Comparison of ENCODE assay signal across 28 cellular contexts in genomic region chrX:132180929-132181328, GRCh38. TPM values are rescaled to one million over a fixed set of nuclear protein-coding genes. Genes with fewer than 3 reads are reported as not detected.
"Had no signal": no experiment of that assay in that cellular context is flagged by ENCODE, and none has a peak within 500 bp of the region (broad histone marks: within the 10 kb centered on the region; RNA-seq: fewer than 3 reads in every experiment).

No MANE protein-coding gene starts in this region.

- H3K9me3 Mint-ChIP-seq: activated CD4-positive, alpha-beta memory T cell treated with anti-CD3 and anti-CD28 coated beads, Interleukin-2, amount 10 ng/mL, durations not matched to agents 7 days and 5 days; activated CD4-positive, alpha-beta T cell treated with anti-CD3 and anti-CD28 coated beads, Interleukin-2, amount 10 ng/mL, durations not matched to agents 7 days and 5 days; activated naive CD4-positive, alpha-beta T cell treated with anti-CD3 and anti-CD28 coated beads, Interleukin-2, amount 50 U/mL, for 24 hours; activated naive CD8-positive, alpha-beta T cell treated with anti-CD3 and anti-CD28 coated beads, Interleukin-2, amount 50 U/mL, for 24 hours; activated T-cell treated with anti-CD3 and anti-CD28 coated beads, Interleukin-2, amount 50 U/mL, for 4 hours; activated T-helper 17 cell treated with anti-CD3 and anti-CD28 coated beads, Interleukin-2, amount 50 U/mL, for 72 hours; T-helper 1 cell treated with Interleukin-12 subunit alpha and Interleukin-12 subunit beta and Interleukin-4 antibody, amounts not matched to agents 30 μg/mL and 1 μg/mL, for 36 hours had no signal

- H3K4me2 ChIP-seq: smooth muscle cell had no signal

- H3K4me1 Mint-ChIP-seq: activated CD4-positive, alpha-beta memory T cell treated with anti-CD3 and anti-CD28 coated beads, Interleukin-2, amount 10 ng/mL, durations not matched to agents 7 days and 5 days; activated CD4-positive, alpha-beta T cell treated with anti-CD3 and anti-CD28 coated beads, Interleukin-2, amount 10 ng/mL, durations not matched to agents 7 days and 5 days; activated naive CD4-positive, alpha-beta T cell treated with anti-CD3 and anti-CD28 coated beads, Interleukin-2, amount 50 U/mL, for 24 hours; activated naive CD8-positive, alpha-beta T cell treated with anti-CD3 and anti-CD28 coated beads, Interleukin-2, amount 50 U/mL, for 24 hours; activated T-helper 17 cell treated with anti-CD3 and anti-CD28 coated beads, Interleukin-2, amount 50 U/mL, for 72 hours; immature natural killer cell had no signal

- H3K4me1 ChIP-seq: breast epithelium, lower lobe of right lung, prostate gland, sigmoid colon, tibial artery, upper lobe of right lung had no signal

- ATAC-seq: activated naive CD8-positive, alpha-beta T cell treated with anti-CD3 and anti-CD28 coated beads, Interleukin-2, amount 50 U/mL, for 24 hours; activated T-cell treated with anti-CD3 and anti-CD28 coated beads, Interleukin-2, amount 50 U/mL, for 4 hours; activated T-helper 17 cell treated with anti-CD3 and anti-CD28 coated beads, Interleukin-2, amount 50 U/mL, for 72 hours; lower lobe of right lung; upper lobe of right lung had no signal

- H3K27me3 ChIP-seq: neutrophil, sigmoid colon, suprapubic skin, tibial artery, upper lobe of right lung had no signal

- H3K9me3 ChIP-seq: breast epithelium, lower lobe of right lung, neutrophil, prostate gland, sigmoid colon, suprapubic skin, tibial artery, upper lobe of right lung had no signal

- H3K36me3 ChIP-seq: breast epithelium, lower lobe of right lung, neutrophil, prostate gland, sigmoid colon, suprapubic skin, tibial artery, upper lobe of right lung had no signal

- H3K4me3 Mint-ChIP-seq: activated CD4-positive, alpha-beta memory T cell treated with anti-CD3 and anti-CD28 coated beads, Interleukin-2, amount 10 ng/mL, durations not matched to agents 7 days and 5 days; activated CD4-positive, alpha-beta T cell treated with anti-CD3 and anti-CD28 coated beads, Interleukin-2, amount 10 ng/mL, durations not matched to agents 7 days and 5 days; activated naive CD4-positive, alpha-beta T cell treated with anti-CD3 and anti-CD28 coated beads, Interleukin-2, amount 50 U/mL, for 24 hours; activated naive CD8-positive, alpha-beta T cell treated with anti-CD3 and anti-CD28 coated beads, Interleukin-2, amount 50 U/mL, for 24 hours; activated T-cell treated with anti-CD3 and anti-CD28 coated beads, Interleukin-2, amount 50 U/mL, for 4 hours; activated T-helper 17 cell treated with anti-CD3 and anti-CD28 coated beads, Interleukin-2, amount 50 U/mL, for 72 hours; immature natural killer cell; nephron; T-helper 1 cell treated with Interleukin-12 subunit alpha and Interleukin-12 subunit beta and Interleukin-4 antibody, amounts not matched to agents 30 μg/mL and 1 μg/mL, for 36 hours had no signal

- H3K27ac Mint-ChIP-seq: activated CD4-positive, alpha-beta memory T cell treated with anti-CD3 and anti-CD28 coated beads, Interleukin-2, amount 10 ng/mL, durations not matched to agents 7 days and 5 days; activated CD4-positive, alpha-beta T cell treated with anti-CD3 and anti-CD28 coated beads, Interleukin-2, amount 10 ng/mL, durations not matched to agents 7 days and 5 days; activated naive CD4-positive, alpha-beta T cell treated with anti-CD3 and anti-CD28 coated beads, Interleukin-2, amount 50 U/mL, for 24 hours; activated naive CD8-positive, alpha-beta T cell treated with anti-CD3 and anti-CD28 coated beads, Interleukin-2, amount 50 U/mL, for 24 hours; activated T-helper 17 cell treated with anti-CD3 and anti-CD28 coated beads, Interleukin-2, amount 50 U/mL, for 72 hours; immature natural killer cell; T-helper 1 cell treated with Interleukin-12 subunit alpha and Interleukin-12 subunit beta and Interleukin-4 antibody, amounts not matched to agents 30 μg/mL and 1 μg/mL, for 36 hours had no signal

- H3K36me3 Mint-ChIP-seq: activated naive CD4-positive, alpha-beta T cell treated with anti-CD3 and anti-CD28 coated beads, Interleukin-2, amount 50 U/mL, for 24 hours had no signal

- H3K27ac ChIP-seq: breast epithelium, lower lobe of right lung, neutrophil, prostate gland, sigmoid colon, suprapubic skin, tibial artery, upper lobe of right lung had no signal

- DNase-seq: activated CD4-positive, alpha-beta memory T cell treated with anti-CD3 and anti-CD28 coated beads, Interleukin-2, amount 10 ng/mL, durations not matched to agents 7 days and 5 days; activated CD4-positive, alpha-beta T cell treated with anti-CD3 and anti-CD28 coated beads, Interleukin-2, amount 10 ng/mL, durations not matched to agents 7 days and 5 days; activated CD4-positive, CD25-positive, alpha-beta regulatory T cell treated with anti-CD3 and anti-CD28 coated beads, Interleukin-2, amount 50 U/mL, for 72 hours; activated naive CD8-positive, alpha-beta T cell treated with anti-CD3 and anti-CD28 coated beads, Interleukin-2, amount 50 U/mL, for 24 hours; activated T-cell treated with anti-CD3 and anti-CD28 coated beads, Interleukin-2, amount 50 U/mL, for 4 hours; central memory CD4-positive, alpha-beta T cell; foreskin fibroblast; immature natural killer cell; kidney; lower lobe of right lung; mesenchymal stem cell; retina; sigmoid colon; stimulated activated naive CD4-positive, alpha-beta T cell; T-helper 9 cell; tibial artery; upper lobe of right lung had no signal

- H3K4me3 ChIP-seq: breast epithelium, lower lobe of right lung, prostate gland, sigmoid colon, smooth muscle cell, suprapubic skin, tibial artery, upper lobe of right lung had no signal

- H3K27me3 Mint-ChIP-seq: activated CD4-positive, alpha-beta memory T cell treated with anti-CD3 and anti-CD28 coated beads, Interleukin-2, amount 10 ng/mL, durations not matched to agents 7 days and 5 days; activated CD4-positive, alpha-beta T cell treated with anti-CD3 and anti-CD28 coated beads, Interleukin-2, amount 10 ng/mL, durations not matched to agents 7 days and 5 days; activated naive CD4-positive, alpha-beta T cell treated with anti-CD3 and anti-CD28 coated beads, Interleukin-2, amount 50 U/mL, for 24 hours; activated naive CD8-positive, alpha-beta T cell treated with anti-CD3 and anti-CD28 coated beads, Interleukin-2, amount 50 U/mL, for 24 hours; activated T-helper 17 cell treated with anti-CD3 and anti-CD28 coated beads, Interleukin-2, amount 50 U/mL, for 72 hours had no signal

RNA-seq across cellular contexts. Expression of gene FRMD7, which starts 53.1 kb away (rescaled TPM):
- total RNA-seq: activated CD4-positive, alpha-beta memory T cell treated with anti-CD3 and anti-CD28 coated beads, Interleukin-2, amount 10 ng/mL, durations not matched to agents 7 days and 5 days; activated CD4-positive, alpha-beta T cell treated with anti-CD3 and anti-CD28 coated beads, Interleukin-2, amount 10 ng/mL, durations not matched to agents 7 days and 5 days; activated T-cell treated with anti-CD3 and anti-CD28 coated beads, Interleukin-2, amount 50 U/mL, for 4 hours; activated T-helper 17 cell treated with anti-CD3 and anti-CD28 coated beads, Interleukin-2, amount 50 U/mL, for 72 hours; breast epithelium; endothelial cell of umbilical vein; esophagus mucosa; lower lobe of right lung; prostate gland; smooth muscle cell; upper lobe of right lung had no signal
- polyA plus RNA-seq: endothelial cell of umbilical vein, immature natural killer cell, smooth muscle cell had no signal
